7 cellular contexts compared by ENCODE assay signal in the genomic region with DNA sequence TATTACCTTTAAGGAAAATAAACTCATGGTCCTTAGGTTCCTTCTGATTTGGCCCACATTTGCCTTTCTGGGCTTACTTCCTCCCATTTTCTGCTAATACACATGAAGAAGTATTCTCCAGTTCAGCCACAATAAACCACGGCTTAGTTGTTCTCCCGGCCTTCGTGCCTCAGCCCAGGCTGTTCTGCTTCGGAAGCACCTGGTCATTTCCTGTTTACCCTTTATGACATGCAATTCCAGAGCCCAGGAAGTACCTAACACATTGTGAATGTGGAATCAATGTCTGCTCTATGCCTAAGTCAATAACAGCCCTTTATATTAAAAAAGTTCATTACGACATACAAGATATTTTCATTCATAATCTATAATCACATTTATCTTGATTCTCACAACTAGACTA. TPM values are rescaled to one million over a fixed set of nuclear protein-coding genes. Genes with fewer than 3 reads are reported as not detected.
A peak's percentile ranks its signal among the peaks of the same experiment; 100 is the strongest.
DNase-seq lines count a peak whose midpoint lies in the region; ATAC-seq, FAIRE-seq and TF ChIP-seq lines count a peak whose summit lies in the region.
"Not testable (repeated sequence)": the region's sequence is repeated elsewhere in the genome, so short reads cannot be mapped to it uniquely, and the experiment has no call there.

No MANE protein-coding gene starts in this region.

- POLR2A ChIA-PET in PC-3 (lab: Charles Lee; ENCODE audit: unreplicated experiment); GM12878 (lab: Charles Lee); endothelial cell of umbilical vein (lab: Charles Lee): not testable (repeated sequence)

- H3K36me3 ChIP-seq in PC-3 (ENCODE audit: low read depth, low read length); GM12878 (ENCODE audit: control insufficient read depth in 2 of 2, insufficient read depth in 2 of 2, low read length in 1 of 2); endothelial cell of umbilical vein (ENCODE audit: control insufficient read depth in 2 of 2, extremely low read depth in 1 of 2, insufficient read depth in 2 of 2, low read length in 2 of 2); osteoblast (ENCODE audit: insufficient read depth, low read length): not testable (repeated sequence)

- peak; percentile 53 for DNase-seq in DMS153 treated with DMSO at 0.1 percent for 48 hours (lab: John Stamatoyannopoulos, UW; ENCODE audit: unreplicated experiment)
- peak; percentile 18 for DNase-seq in HT1080 (ENCODE audit: low read depth)
- peak; percentile 60 for DNase-seq in PC-3
- not testable (repeated sequence) for DNase-seq in GM12878 (ENCODE audit: low read depth, low spot score)
- peak; percentile 15 for DNase-seq in endothelial cell of umbilical vein (ENCODE audit: low read depth, low spot score)
- DNase-seq in kidney tubule cell (ENCODE audit: low spot score), result peak; percentile 61
- peak; percentile 13 for DNase-seq in osteoblast (ENCODE audit: insufficient read length, low spot score, missing footprints)

- not testable (repeated sequence) for TF ChIP-seq CTCF in PC-3 (conservative IDR thresholded peaks at IDR 0.05; ENCODE audit: low read depth, low read length); GM12878 (IDR thresholded peaks at IDR 0.05 in 2 of 3, conservative IDR thresholded peaks at IDR 0.05 in 1 of 3; ENCODE audit: control insufficient read depth in 2 of 3, extremely low read depth in 1 of 3, insufficient read depth in 1 of 3, low read depth in 3 of 3, low read length in 3 of 3); endothelial cell of umbilical vein (IDR thresholded peaks at IDR 0.05; ENCODE audit: extremely low read depth in 1 of 2, insufficient read depth in 1 of 2, low read depth in 1 of 2, low read length in 2 of 2); osteoblast (IDR thresholded peaks at IDR 0.05; ENCODE audit: extremely low read depth, low read depth, low read length)

- H3K27ac ChIP-seq in PC-3 (ENCODE audit: low read length) (peak overlapping the region; percentile 51), endothelial cell of umbilical vein (ENCODE audit: insufficient read depth, low read depth, low read length) (peak overlapping the region; percentile 23)
- H3K27ac ChIP-seq in GM12878 (ENCODE audit: control insufficient read depth, insufficient read depth); osteoblast (ENCODE audit: low read depth, low read length): not testable (repeated sequence)

- H3F3A ChIP-seq in PC-3 (ENCODE audit: low read length, unreplicated experiment), result not testable (repeated sequence)

- H3K4me1 ChIP-seq in PC-3 (ENCODE audit: insufficient read depth, low read length), result peaks cover 32% of the 10 kb centered on the region
- not testable (repeated sequence) for H3K4me1 ChIP-seq in GM12878 (ENCODE audit: control insufficient read depth, insufficient read depth, low read length); endothelial cell of umbilical vein (ENCODE audit: control insufficient read depth, extremely low read depth, insufficient read depth, low read length); osteoblast (ENCODE audit: insufficient read depth, low read length)

- intact Hi-C loops in PC-3 (cut with micrococcal nuclease); GM12878 (cut with micrococcal nuclease; ENCODE audit: unreplicated experiment): not testable (repeated sequence)
- intact Hi-C loops in endothelial cell of umbilical vein (cut with micrococcal nuclease), result loop anchor here (10.0 kb wide), 1 partner anchor 152 kb away; no protein-coding TSS in a partner anchor

- CTCF ChIA-PET in PC-3 (lab: Charles Lee); GM12878 (lab: Yijun Ruan, JAX): not testable (repeated sequence)
- CTCF ChIA-PET in endothelial cell of umbilical vein (lab: Charles Lee), result interaction anchor here (1.6 kb wide), 1 partner anchor 10 kb away, joined by 4 read pairs; no protein-coding TSS in a partner anchor

- dilution Hi-C loops in endothelial cell of umbilical vein (cut with MboI; ENCODE audit: extremely low pct_ligation_motif_present, low sequenced_read_pairs), result not testable (repeated sequence)

- in situ Hi-C loops in GM12878 (cut with MboI), result not testable (repeated sequence)

- RAD21 ChIA-PET in GM12878 (lab: Charles Lee; ENCODE audit: unreplicated experiment), result not testable (repeated sequence)

- H3K27me3 ChIP-seq in PC-3 (ENCODE audit: low read length); GM12878 (replicated peaks in 1 of 2; ENCODE audit: control insufficient read depth in 2 of 2, insufficient read depth in 2 of 2, low read length in 1 of 2); endothelial cell of umbilical vein (ENCODE audit: control insufficient read depth in 2 of 2, insufficient read depth in 2 of 2, low read length in 2 of 2); osteoblast (ENCODE audit: insufficient read depth, low read length): not testable (repeated sequence)

- H3K9me1 ChIP-seq in endothelial cell of umbilical vein (replicated peaks; ENCODE audit: control insufficient read depth, extremely low read depth, insufficient read depth, low read length), result not testable (repeated sequence)

- H3K4me3 ChIP-seq in PC-3 (ENCODE audit: low read length), result peak overlapping the region; percentile 8; the same call in 1 of the 2 replicates
- not testable (repeated sequence) for H3K4me3 ChIP-seq in GM12878; endothelial cell of umbilical vein (replicated peaks in 1 of 3; ENCODE audit: insufficient read depth in 1 of 3, low read depth in 1 of 3, low read length in 3 of 3); osteoblast (ENCODE audit: insufficient read depth, low read length)

- not testable (repeated sequence) for FAIRE-seq in GM12878 (lab: Jason Lieb, UNC); endothelial cell of umbilical vein (lab: Jason Lieb, UNC)

- SMC1A ChIA-PET in GM12878 (lab: Charles Lee; ENCODE audit: uncharacterized antibody, unreplicated experiment), result not testable (repeated sequence)

- peak overlapping the region; percentile 51 for H3K4me2 ChIP-seq in PC-3 (ENCODE audit: low read length)
- not testable (repeated sequence) for H3K4me2 ChIP-seq in GM12878 (ENCODE audit: control insufficient read depth, insufficient read depth); endothelial cell of umbilical vein (ENCODE audit: insufficient read depth, low read length); osteoblast (ENCODE audit: insufficient read depth, low read length)

- H3K9me3 ChIP-seq in PC-3 (ENCODE audit: low read length); GM12878 (replicated peaks; ENCODE audit: control insufficient read depth, insufficient read depth, low read length); endothelial cell of umbilical vein (replicated peaks; ENCODE audit: control insufficient read depth, insufficient read depth, low read length); osteoblast (ENCODE audit: low read depth, low read length): not testable (repeated sequence)

- not testable (repeated sequence) for H4K20me1 ChIP-seq in PC-3 (ENCODE audit: low read length); GM12878 (ENCODE audit: control insufficient read depth, insufficient read depth); endothelial cell of umbilical vein (replicated peaks; ENCODE audit: control insufficient read depth, extremely low read depth, insufficient read depth, low read length); osteoblast (ENCODE audit: insufficient read depth, low read length)

- not testable (repeated sequence) for H3K9me2 ChIP-seq in PC-3 (replicated peaks; ENCODE audit: low read length)

- BruUV-seq in PC-3 (replicated peaks; lab: Mats Ljungman, UMichigan); endothelial cell of umbilical vein (replicated peaks; lab: Mats Ljungman, UMichigan): not testable (repeated sequence)
- BruUV-seq in GM12878 (replicated peaks; lab: Mats Ljungman, UMichigan), result TSS peak; percentile 26

- not testable (repeated sequence) for H3K9ac ChIP-seq in PC-3 (ENCODE audit: low read length); GM12878 (ENCODE audit: control insufficient read depth, insufficient read depth, low read length); endothelial cell of umbilical vein (replicated peaks; ENCODE audit: extremely low read depth, insufficient read depth, low read length)

- not testable (repeated sequence) for H2AFZ ChIP-seq in PC-3 (ENCODE audit: low read length); GM12878 (ENCODE audit: control insufficient read depth, low read depth, low read length); endothelial cell of umbilical vein (ENCODE audit: low read depth, low read length); osteoblast (ENCODE audit: low read length)

- TF ChIP-seq POLR2A in GM12878 (IDR thresholded peaks at IDR 0.05; ENCODE audit: low read depth, low read length); endothelial cell of umbilical vein (IDR thresholded peaks at IDR 0.05; ENCODE audit: low read depth, low read length): not testable (repeated sequence)

- ATAC-seq in PC-3, result peak; percentile 37; the same call in 1 of the 2 replicates
- ATAC-seq in GM12878, result not testable (repeated sequence)

- 79% methylated on average over 5 of the region's 5 CpGs for WGBS in GM12878 (ENCODE audit: insufficient coverage, insufficient replicate concordance, low lambda C conversion rate, missing lambda C conversion rate)

- not testable (repeated sequence) for TF ChIP-seq RAD21 in GM12878 (IDR thresholded peaks at IDR 0.05; ENCODE audit: insufficient read depth, low read depth, low read length)

- peaks cover 56% of the 10 kb centered on the region for H3K79me2 ChIP-seq in PC-3 (ENCODE audit: low read length)
- not testable (repeated sequence) for H3K79me2 ChIP-seq in GM12878 (ENCODE audit: control insufficient read depth, insufficient read depth, low read length)
- peaks cover 13% of the 10 kb centered on the region for H3K79me2 ChIP-seq in endothelial cell of umbilical vein (ENCODE audit: control insufficient read depth, insufficient read depth, low read length)
- peaks cover 41% of the 10 kb centered on the region for H3K79me2 ChIP-seq in osteoblast (ENCODE audit: insufficient read depth, low read length)

- TF ChIP-seq EP300 in GM12878 (IDR thresholded peaks at IDR 0.05; ENCODE audit: borderline replicate concordance in 1 of 2, control insufficient read depth in 1 of 2, low read depth in 2 of 2, low read length in 2 of 2), result not testable (repeated sequence)

RNA-seq across cellular contexts. Expression of gene FANK1, which starts 3.9 kb away (rescaled TPM):
- total RNA-seq in HT1080 (2014; rRNA removed; shearing (Covaris generic)), result 0.42 TPM in 1 of 2 replicates, not detected in the other
- polyA plus RNA-seq in HT1080 (2015; cell fraction: cytosol; rRNA removed), result 0.43 and 0.50 TPM in 2 replicates
- polyA plus RNA-seq in HT1080 (2015; cell fraction: nucleus; rRNA removed), result 2.2 and 2.3 TPM in 2 replicates
- total RNA-seq in PC-3 (2014; rRNA removed) (0.95 and 2.4 TPM in 2 replicates), GM12878 (2014; rRNA removed) (0.11 TPM in 1 of 2 replicates, not detected in the other), GM12878 (2014; rRNA removed; fragmentation: Illumina TruSeq; extraction: Trizol) (not detected in 2 replicates), GM12878 (2021) (not detected in 2 replicates), endothelial cell of umbilical vein (1.4 and 1.6 TPM in 2 replicates), osteoblast (8.3 and 8.5 TPM in 2 replicates)
- 1.7 and 1.9 TPM in 2 replicates for total RNA-seq in GM12878 (2013; cell fraction: nucleolus; rRNA removed)
- polyA plus RNA-seq in GM12878 (2011; ENCODE audit: low read depth), result not detected
- polyA plus RNA-seq in GM12878 (2011; rRNA removed) (0.12 and 0.36 TPM in 2 replicates), GM12878 (2014; fragmentation: Illumina TruSeq; extraction: Trizol) (0.15 TPM in 1 of 2 replicates, not detected in the other), GM12878 (2014; fragmentation: Nextera tagmentation; extraction: Ambion mirVana) (under 1 TPM in 1 of 2 experiments, not detected in 1; 0.07 TPM), GM12878 (2014; rRNA removed) (not detected in 2 replicates), GM12878 (2016; fragmentation: Nextera tagmentation; extraction: Ambion mirVana) (under 1 TPM in 1 of 2 experiments, not detected in 1; 0.16 TPM), endothelial cell of umbilical vein (1.9 and 2.0 TPM in 2 replicates)
- 0.10 TPM in 1 of 2 replicates, not detected in the other for polyA plus RNA-seq in GM12878 (2011; cell fraction: cytosol; rRNA removed)
- 0.64 and 0.88 TPM in 2 replicates for polyA plus RNA-seq in GM12878 (2011; cell fraction: nucleus; rRNA removed)
- not detected in 2 replicates for polyA plus RNA-seq in GM12878 (2012)
- not detected in 2 replicates for polyA minus RNA-seq in GM12878 (2011; rRNA and poly(A)+ RNA removed)
- not detected in 2 replicates for polyA minus RNA-seq in GM12878 (2011; cell fraction: cytosol; rRNA and poly(A)+ RNA removed)
- polyA minus RNA-seq in GM12878 (2011; cell fraction: nucleus; rRNA and poly(A)+ RNA removed), result not detected in 2 replicates
- 2.1 and 2.3 TPM in 2 replicates for polyA plus RNA-seq in endothelial cell of umbilical vein (2011; cell fraction: cytosol; rRNA removed)
- polyA plus RNA-seq in endothelial cell of umbilical vein (2011; cell fraction: nucleus; rRNA removed), result 8.7 and 11.1 TPM in 2 replicates
- polyA plus RNA-seq in endothelial cell of umbilical vein (2012), result 4.8 and 7.0 TPM in 2 replicates
- 3.0 and 3.2 TPM in 2 replicates for polyA minus RNA-seq in endothelial cell of umbilical vein
- 1.1 TPM for polyA minus RNA-seq in endothelial cell of umbilical vein (2011; cell fraction: cytosol; rRNA and poly(A)+ RNA removed)
- 5.4 and 5.8 TPM in 2 replicates for polyA minus RNA-seq in endothelial cell of umbilical vein (2011; cell fraction: nucleus; rRNA and poly(A)+ RNA removed)

RNA-seq across cellular contexts. Expression of gene DHX32, which starts 11.3 kb away (rescaled TPM):
- total RNA-seq in HT1080 (2014; rRNA removed; shearing (Covaris generic)), result 28.6 and 32.7 TPM in 2 replicates
- 31.4 and 35.8 TPM in 2 replicates for polyA plus RNA-seq in HT1080 (2015; cell fraction: cytosol; rRNA removed)
- polyA plus RNA-seq in HT1080 (2015; cell fraction: nucleus; rRNA removed), result 46.2 and 46.4 TPM in 2 replicates
- total RNA-seq in PC-3 (2014; rRNA removed), result 31.0 and 38.7 TPM in 2 replicates
- 28.5 TPM in 2 replicates for total RNA-seq in GM12878 (2013; cell fraction: nucleolus; rRNA removed)
- total RNA-seq in GM12878 (2014; rRNA removed), result 16.7 TPM in 2 replicates
- total RNA-seq in GM12878 (2014; rRNA removed; fragmentation: Illumina TruSeq; extraction: Trizol), result 17.0 and 17.2 TPM in 2 replicates
- 19.8 and 21.4 TPM in 2 replicates for total RNA-seq in GM12878 (2021)
- polyA plus RNA-seq in GM12878 (2011; ENCODE audit: low read depth), result 10.8 TPM
- polyA plus RNA-seq in GM12878 (2011; rRNA removed), result 10.4 and 13.3 TPM in 2 replicates
- polyA plus RNA-seq in GM12878 (2011; cell fraction: cytosol; rRNA removed), result 5.3 and 5.9 TPM in 2 replicates
- polyA plus RNA-seq in GM12878 (2011; cell fraction: nucleus; rRNA removed), result 6.8 and 8.2 TPM in 2 replicates
- 9.6 and 14.9 TPM in 2 replicates for polyA plus RNA-seq in GM12878 (2012)
- 15.1 and 18.9 TPM in 2 replicates for polyA plus RNA-seq in GM12878 (2014; fragmentation: Illumina TruSeq; extraction: Trizol)
- polyA plus RNA-seq in GM12878 (2014; fragmentation: Nextera tagmentation; extraction: Ambion mirVana), result 1 to 10 TPM; 5.4 to 7.7 TPM
- 10.7 and 15.3 TPM in 2 replicates for polyA plus RNA-seq in GM12878 (2014; rRNA removed)
- 10 to 100 TPM; 17.5 to 21.0 TPM for polyA plus RNA-seq in GM12878 (2016; fragmentation: Nextera tagmentation; extraction: Ambion mirVana)
- 11.6 and 14.6 TPM in 2 replicates for polyA minus RNA-seq in GM12878 (2011; rRNA and poly(A)+ RNA removed)
- 4.9 and 6.1 TPM in 2 replicates for polyA minus RNA-seq in GM12878 (2011; cell fraction: cytosol; rRNA and poly(A)+ RNA removed)
- polyA minus RNA-seq in GM12878 (2011; cell fraction: nucleus; rRNA and poly(A)+ RNA removed), result 4.2 and 4.6 TPM in 2 replicates
- total RNA-seq in endothelial cell of umbilical vein, result 29.6 and 31.9 TPM in 2 replicates
- 15.5 and 17.1 TPM in 2 replicates for polyA plus RNA-seq in endothelial cell of umbilical vein
- 18.2 and 19.9 TPM in 2 replicates for polyA plus RNA-seq in endothelial cell of umbilical vein (2011; cell fraction: cytosol; rRNA removed)
- polyA plus RNA-seq in endothelial cell of umbilical vein (2011; cell fraction: nucleus; rRNA removed), result 32.9 and 33.0 TPM in 2 replicates
- 27.6 and 31.1 TPM in 2 replicates for polyA plus RNA-seq in endothelial cell of umbilical vein (2012)
- polyA minus RNA-seq in endothelial cell of umbilical vein, result 29.0 and 30.4 TPM in 2 replicates
- 34.7 TPM for polyA minus RNA-seq in endothelial cell of umbilical vein (2011; cell fraction: cytosol; rRNA and poly(A)+ RNA removed)
- polyA minus RNA-seq in endothelial cell of umbilical vein (2011; cell fraction: nucleus; rRNA and poly(A)+ RNA removed), result 15.3 and 19.5 TPM in 2 replicates
- 52.8 and 55.4 TPM in 2 replicates for total RNA-seq in osteoblast
